ENCODE assay signal across 1 cellular context in the genomic region with DNA sequence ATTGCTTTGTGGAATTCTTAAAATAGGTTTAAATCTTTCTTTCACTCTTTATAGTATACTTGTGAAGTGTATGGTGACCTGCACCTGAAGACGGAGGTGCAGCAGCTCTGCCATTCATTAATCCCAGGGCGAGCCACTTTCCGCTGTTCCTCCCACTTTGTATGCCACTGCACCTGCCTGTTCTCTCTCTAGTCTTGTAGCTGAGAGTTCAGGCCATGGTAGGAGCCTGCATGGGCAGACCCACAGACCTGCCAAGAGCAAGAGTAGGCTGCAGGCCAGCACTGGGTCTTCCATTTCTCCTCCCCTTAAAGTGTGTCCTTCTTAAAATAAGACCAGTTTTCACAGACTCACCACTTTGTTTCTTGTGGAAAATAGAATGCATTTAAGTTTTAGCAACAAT.
TF ChIP-seq lines count a peak whose summit lies in the region.

No MANE protein-coding gene starts in this region.

TF ChIP-seq in neural cell, 6 proteins besides CTCF, POLR2A, EP300 and RAD21 (continued from another document):
- TF ChIP-seq TAF1 (IDR thresholded peaks at IDR 0.05; ENCODE audit: low read depth): no peak
- TF ChIP-seq, protein P1, sequence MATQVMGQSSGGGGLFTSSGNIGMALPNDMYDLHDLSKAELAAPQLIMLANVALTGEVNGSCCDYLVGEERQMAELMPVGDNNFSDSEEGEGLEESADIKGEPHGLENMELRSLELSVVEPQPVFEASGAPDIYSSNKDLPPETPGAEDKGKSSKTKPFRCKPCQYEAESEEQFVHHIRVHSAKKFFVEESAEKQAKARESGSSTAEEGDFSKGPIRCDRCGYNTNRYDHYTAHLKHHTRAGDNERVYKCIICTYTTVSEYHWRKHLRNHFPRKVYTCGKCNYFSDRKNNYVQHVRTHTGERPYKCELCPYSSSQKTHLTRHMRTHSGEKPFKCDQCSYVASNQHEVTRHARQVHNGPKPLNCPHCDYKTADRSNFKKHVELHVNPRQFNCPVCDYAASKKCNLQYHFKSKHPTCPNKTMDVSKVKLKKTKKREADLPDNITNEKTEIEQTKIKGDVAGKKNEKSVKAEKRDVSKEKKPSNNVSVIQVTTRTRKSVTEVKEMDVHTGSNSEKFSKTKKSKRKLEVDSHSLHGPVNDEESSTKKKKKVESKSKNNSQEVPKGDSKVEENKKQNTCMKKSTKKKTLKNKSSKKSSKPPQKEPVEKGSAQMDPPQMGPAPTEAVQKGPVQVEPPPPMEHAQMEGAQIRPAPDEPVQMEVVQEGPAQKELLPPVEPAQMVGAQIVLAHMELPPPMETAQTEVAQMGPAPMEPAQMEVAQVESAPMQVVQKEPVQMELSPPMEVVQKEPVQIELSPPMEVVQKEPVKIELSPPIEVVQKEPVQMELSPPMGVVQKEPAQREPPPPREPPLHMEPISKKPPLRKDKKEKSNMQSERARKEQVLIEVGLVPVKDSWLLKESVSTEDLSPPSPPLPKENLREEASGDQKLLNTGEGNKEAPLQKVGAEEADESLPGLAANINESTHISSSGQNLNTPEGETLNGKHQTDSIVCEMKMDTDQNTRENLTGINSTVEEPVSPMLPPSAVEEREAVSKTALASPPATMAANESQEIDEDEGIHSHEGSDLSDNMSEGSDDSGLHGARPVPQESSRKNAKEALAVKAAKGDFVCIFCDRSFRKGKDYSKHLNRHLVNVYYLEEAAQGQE (IDR thresholded peaks at IDR 0.05; ENCODE audit: borderline replicate concordance): no peak
- no peak for TF ChIP-seq POLR2AphosphoS5 (IDR thresholded peaks at IDR 0.05)
- TF ChIP-seq EZH2 (IDR thresholded peaks at IDR 0.05; ENCODE audit: borderline replicate concordance, insufficient read depth, low read length, poor library complexity, severe bottlenecking): no peak
